In the genomic region with DNA sequence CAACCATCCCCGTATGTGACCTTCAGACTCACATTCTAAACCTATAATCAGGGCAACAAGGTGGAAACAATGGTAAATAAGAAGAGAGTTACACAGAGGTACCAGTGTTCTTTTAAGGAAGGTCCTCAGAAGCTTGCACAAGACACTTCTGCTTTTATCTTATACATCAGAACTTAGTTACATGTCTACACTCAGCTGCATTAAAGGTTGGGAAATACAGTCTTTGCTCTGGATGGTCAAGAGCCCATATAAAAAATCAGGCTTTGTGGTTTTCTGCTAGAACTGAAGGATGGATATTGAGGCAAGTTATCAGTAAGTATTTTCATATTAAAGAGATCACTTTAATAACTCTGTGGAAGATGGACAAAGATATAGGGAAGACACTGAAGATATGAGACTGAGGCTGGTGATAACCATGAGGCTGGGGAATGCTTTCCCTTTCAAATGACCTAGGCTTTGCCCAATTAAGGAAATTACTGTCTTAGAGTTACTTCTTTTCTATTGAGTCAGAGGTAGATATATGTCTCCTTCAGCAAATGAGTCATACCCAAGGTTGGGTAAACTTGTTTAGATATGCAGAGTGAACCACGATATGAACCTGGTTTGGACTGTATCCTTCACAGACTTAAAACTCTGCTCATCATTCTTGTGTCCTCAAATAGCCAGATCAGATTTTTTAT, we compare ENCODE assay signal across 1 cellular context.
TF ChIP-seq lines count a peak whose summit lies in the region.

No MANE protein-coding gene starts in this region.

TF ChIP-seq in IMR-90, 13 proteins besides CTCF, POLR2A, EP300 and RAD21 (continued from another document):
- TF ChIP-seq NFE2L2 (IDR thresholded peaks at IDR 0.05; ENCODE audit: low read depth, low read length): no peak
